In genomic region chr9:19137282-19137681, GRCh38 we compare ENCODE assay signal across 21 cellular contexts. TPM values are rescaled to one million over a fixed set of nuclear protein-coding genes. Genes with fewer than 3 reads are reported as not detected.
DNase-seq lines count a peak whose midpoint lies in the region; ATAC-seq and TF ChIP-seq lines count a peak whose summit lies in the region.
"Had no signal": no experiment of that assay in that cellular context is flagged by ENCODE, and none has a peak within 500 bp of the region (broad histone marks: within the 10 kb centered on the region; RNA-seq: fewer than 3 reads in every experiment).

No MANE protein-coding gene starts in this region.

- no peak overlapping the region for H3K4me3 ChIP-seq in astrocyte of the spinal cord (ENCODE audit: low read depth, low read length)
- H3K4me3 ChIP-seq: left ventricle myocardium inferior, right lobe of liver, uterus had no signal

- no peak for TF ChIP-seq CTCF in astrocyte of the spinal cord (IDR thresholded peaks at IDR 0.05; ENCODE audit: low read depth, low read length)

- in situ Hi-C loops in astrocyte of the spinal cord (cut with HindIII; ENCODE audit: low sequenced_read_pairs), result no loop called here

- DNase-seq in AG08396 (ENCODE audit: low spot score) (peak; percentile 63), LHCN-M2 (ENCODE audit: low read depth) (peak; percentile 70), astrocyte of the spinal cord (ENCODE audit: low read depth, low spot score) (peak; percentile 51), iris pigment epithelial cell (ENCODE audit: low read depth) (peak; percentile 88), SIG-M5 (lab: John Stamatoyannopoulos, UW) (no peak), cerebellar nuclear complex (lab: John Stamatoyannopoulos, UW) (no peak), NCI-H510A (lab: John Stamatoyannopoulos, UW) (no peak)
- DNase-seq: ACHN; activated CD4-positive, alpha-beta T cell treated with anti-CD3 and anti-CD28 coated beads, Interleukin-2, amount 50 U/mL, for 1 hour; activated naive CD4-positive, alpha-beta T cell treated with anti-CD3 and anti-CD28 coated beads, Interleukin-2, amount 50 U/mL, for 16 hours; CD8-positive, alpha-beta T cell; effector CD4-positive, alpha-beta T cell; foreskin keratinocyte; left ventricle myocardium inferior; NCI-H2029; NCI-H510A treated with DMSO at 0.1 percent for 48 hours; occipital lobe; right lobe of liver; stimulated activated CD4-positive, alpha-beta T cell treated with anti-CD3 and anti-CD28 coated beads, Interleukin-1b, Interleukin-23, amount 100 ng/mL, for 48 hours; uterus had no signal

- ATAC-seq in GM19467 (IDR thresholded peaks at IDR 0.05; ENCODE audit: unreplicated experiment), result no peak
- ATAC-seq: CD8-positive, alpha-beta T cell; foreskin keratinocyte; right lobe of liver had no signal

RNA-seq across cellular contexts. Expression of gene PLIN2, which starts 10.0 kb away (rescaled TPM):
- 85.1 and 106 TPM in 2 replicates for total RNA-seq in LHCN-M2 (2014; rRNA removed)
- 99.4 TPM for polyA plus RNA-seq in LHCN-M2 (2012)

RNA-seq across cellular contexts. Expression of gene HAUS6, which starts 34.6 kb away (rescaled TPM):
- total RNA-seq in LHCN-M2 (2014; rRNA removed), result 29.0 and 29.2 TPM in 2 replicates
- 4.6 TPM for polyA plus RNA-seq in LHCN-M2 (2012)

Comparison
In these comparisons a context has a peak if more than half of its experiments do, and no peak if none do; other contexts are left out.
1. DNase-seq: peak in AG08396 (single experiment), LHCN-M2 (single experiment), astrocyte of the spinal cord (single experiment) and iris pigment epithelial cell (single experiment); none in SIG-M5 (single experiment), cerebellar nuclear complex (0 of 2) and NCI-H510A (single experiment).